ENCODE assay signal across 19 cellular contexts in genomic region chr11:133732109-133732508, GRCh38.
"Had no signal": no experiment of that assay in that cellular context is flagged by ENCODE, and none has a peak within 500 bp of the region (broad histone marks: within the 10 kb centered on the region; RNA-seq: fewer than 3 reads in every experiment).

No MANE protein-coding gene starts in this region.

- H3K4me1 ChIP-seq: heart left ventricle, left ventricle myocardium inferior, lower lobe of right lung, pancreas, prostate gland, uterus had no signal

- H3K36me3 Mint-ChIP-seq: memory B cell; mesothelial cell of epicardium; natural killer cell treated with Interleukin-12 subunit alpha and Interleukin-12 subunit beta and Interleukin-15 and Interleukin-18, amount 100 ng/mL, for 72 hours; type B pancreatic cell had no signal

- H3K9me3 Mint-ChIP-seq: mesothelial cell of epicardium; natural killer cell treated with Interleukin-12 subunit alpha and Interleukin-12 subunit beta and Interleukin-15 and Interleukin-18, amount 100 ng/mL, for 72 hours had no signal

- H3K36me3 ChIP-seq: heart left ventricle, left ventricle myocardium inferior, lower lobe of right lung, pancreas, prostate gland, uterus had no signal

- H3K27ac Mint-ChIP-seq: memory B cell; mesothelial cell of epicardium; natural killer cell treated with Interleukin-12 subunit alpha and Interleukin-12 subunit beta and Interleukin-15 and Interleukin-18, amount 100 ng/mL, for 72 hours; type B pancreatic cell had no signal

- H3K4me3 ChIP-seq: coronary artery, heart left ventricle, left ventricle myocardium inferior, lower lobe of right lung, pancreas, prostate gland, uterus had no signal

- DNase-seq: effector CD8-positive, alpha-beta T cell; heart left ventricle; hypothalamus; islet precursor cell; left ventricle myocardium inferior; lower lobe of right lung; occipital lobe; pancreas; stimulated activated CD4-positive, alpha-beta T cell treated with anti-CD3 and anti-CD28 coated beads, Interleukin-2, amount 100 ng/mL, for 48 hours; stimulated activated naive CD4-positive, alpha-beta T cell treated with Interleukin-2 at 50 U/mL for 16 hours; uterus had no signal

- H3K27ac ChIP-seq: coronary artery, heart left ventricle, left ventricle myocardium inferior, lower lobe of right lung, pancreas, prostate gland, uterus had no signal

- ATAC-seq: esophagus mucosa; heart left ventricle; lower lobe of right lung; natural killer cell treated with Interleukin-12 subunit alpha and Interleukin-12 subunit beta and Interleukin-15 and Interleukin-18, amount 100 ng/mL, for 72 hours; pancreas; sciatic nerve had no signal

- H3K27me3 ChIP-seq: pancreas, uterus had no signal

- H3K4me1 Mint-ChIP-seq: memory B cell, mesothelial cell of epicardium had no signal

- H3K4me3 Mint-ChIP-seq: memory B cell; mesothelial cell of epicardium; natural killer cell treated with Interleukin-12 subunit alpha and Interleukin-12 subunit beta and Interleukin-15 and Interleukin-18, amount 100 ng/mL, for 72 hours; type B pancreatic cell had no signal
